ENCODE assay signal across 8 cellular contexts in the genomic region with DNA sequence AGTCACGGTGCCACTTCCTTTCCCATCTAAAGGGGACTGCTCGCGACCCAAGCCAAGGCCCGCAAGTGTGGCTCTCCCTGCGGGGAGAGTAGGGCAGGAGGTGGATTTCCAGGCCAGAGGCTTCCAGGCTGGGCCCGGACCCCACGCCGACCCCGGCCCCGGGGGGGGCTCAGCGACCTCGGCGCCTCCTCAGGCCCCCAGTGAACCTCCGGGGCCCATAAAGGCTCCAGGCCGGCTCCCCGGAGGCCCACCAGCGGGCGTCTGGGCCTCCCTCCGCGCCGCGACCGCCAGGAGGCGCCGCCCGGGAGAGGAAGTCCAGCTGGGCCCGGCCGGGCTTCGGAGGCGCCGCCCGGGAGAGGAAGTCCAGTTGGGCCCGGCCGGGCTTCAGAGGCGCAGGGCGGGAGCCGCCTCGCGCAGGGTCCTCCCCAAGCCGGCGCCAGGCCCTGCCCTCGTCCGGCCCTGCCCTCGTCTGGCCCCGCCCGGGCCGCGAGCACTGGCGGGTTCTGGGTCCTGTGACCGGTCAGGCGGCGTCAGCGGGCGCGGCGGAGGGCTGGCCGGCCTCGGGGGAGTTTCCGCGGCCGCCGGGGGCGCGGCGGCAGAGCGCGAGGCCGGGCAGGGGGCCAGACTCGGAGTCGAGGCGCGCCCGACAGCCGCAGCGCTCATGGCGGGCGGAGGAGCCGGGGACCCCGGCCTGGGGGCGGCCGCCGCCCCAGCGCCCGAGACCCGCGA. TPM values are rescaled to one million over a fixed set of nuclear protein-coding genes. Genes with fewer than 3 reads are reported as not detected.
A peak's percentile ranks its signal among the peaks of the same experiment; 100 is the strongest.
DNase-seq lines count a peak whose midpoint lies in the region; ATAC-seq and TF ChIP-seq lines count a peak whose summit lies in the region.

A gene (plus strand): TSS at position 623 of the 729 bp plus-strand sequence. CDS start 39 bp downstream, at position 662.

- intact Hi-C loops in activated CD4-positive, alpha-beta memory T cell treated with anti-CD3 and anti-CD28 coated beads for 36 hours (cut with micrococcal nuclease), result loop anchor here (10.0 kb wide), 1 partner anchor 241 kb away; no protein-coding TSS in a partner anchor

- TF ChIP-seq POLR2A in erythroblast (IDR thresholded peaks at IDR 0.05; ENCODE audit: low read length), result no peak
- peak; percentile 51 to 92 for TF ChIP-seq POLR2A in suprapubic skin (IDR thresholded peaks at IDR 0.05)

- peak; percentile 95 for ATAC-seq in GM23338

- H3K27ac ChIP-seq in GM23338 (ENCODE audit: low read depth), result peak within 1 kb of the TSS; percentile 10; the same call in 1 of the 2 replicates
- H3K27ac ChIP-seq in mesodermal cell (ENCODE audit: low read depth, low read length, severe bottlenecking), result peak within 1 kb of the TSS; percentile 77
- H3K27ac ChIP-seq in suprapubic skin, result peak within 1 kb of the TSS; percentile 98

- H3F3A ChIP-seq in GM23338 (replicated peaks; ENCODE audit: low read depth), result no peaks in the 10 kb centered on the region

- TF ChIP-seq CTCF in GM10248 (IDR thresholded peaks at IDR 0.05; ENCODE audit: control extremely low read depth, extremely low read depth, low read depth, missing control alignments) (peak; percentile 17), GM23338 (conservative IDR thresholded peaks at IDR 0.05; ENCODE audit: low read depth in 2 of 2) (peak; percentile 61 to 68), suprapubic skin (IDR thresholded peaks at IDR 0.05) (peak; percentile 36 to 82)

- TF ChIP-seq EP300 in suprapubic skin (IDR thresholded peaks at IDR 0.05), result no peak

- no peaks in the 10 kb centered on the region for H3K9me2 ChIP-seq in GM23338 (ENCODE audit: insufficient read depth)

- H3K27me3 ChIP-seq in GM23338 (ENCODE audit: insufficient read depth) (no peaks in the 10 kb centered on the region), suprapubic skin (no peaks in the 10 kb centered on the region)

- peak within 1 kb of the TSS; percentile 99 for H2AFZ ChIP-seq in GM23338

- H3K79me2 ChIP-seq in GM23338 (replicated peaks; ENCODE audit: insufficient read depth), result peaks cover 9% of the 10 kb centered on the region; the same call in 1 of the 2 replicates

- POLR2A ChIA-PET in GM10248 (lab: Yijun Ruan, JAX), result no interaction called here
- POLR2A ChIA-PET in activated CD4-positive, alpha-beta memory T cell treated with anti-CD3 and anti-CD28 coated beads for 36 hours (lab: Charles Lee), result no interaction called here

- peak; percentile 32 for DNase-seq in GM10248 (ENCODE audit: extremely low spot score)
- DNase-seq in GM23338 (ENCODE audit: low spot score), result peak; percentile 92
- peak; percentile 52 to 62 for DNase-seq in Kasumi-1 (lab: John Stamatoyannopoulos, UW)
- DNase-seq in activated CD4-positive, alpha-beta memory T cell treated with anti-CD3 and anti-CD28 coated beads for 36 hours, result peak; percentile 14
- DNase-seq in erythroblast (lab: John Stamatoyannopoulos, UW), result peak; percentile 75 to 76
- peak; percentile 93 to 95 for DNase-seq in suprapubic skin (ENCODE audit: low spot score in 2 of 2)
- DNase-seq in NCI-H2107 (lab: John Stamatoyannopoulos, UW), result no peak

- peak within 1 kb of the TSS; percentile 96 for H3K4me3 Mint-ChIP-seq in GM23338
- H3K4me3 Mint-ChIP-seq in activated CD4-positive, alpha-beta memory T cell treated with anti-CD3 and anti-CD28 coated beads for 36 hours, result peak within 1 kb of the TSS; percentile 57

- H3K9me3 Mint-ChIP-seq in GM23338, result no peaks in the 10 kb centered on the region; the same call in 2 of the 3 replicates
- no peaks in the 10 kb centered on the region for H3K9me3 Mint-ChIP-seq in activated CD4-positive, alpha-beta memory T cell treated with anti-CD3 and anti-CD28 coated beads for 36 hours

- peak within 1 kb of the TSS; percentile 70 for H3K4me3 ChIP-seq in GM23338
- peak within 1 kb of the TSS; percentile 71 for H3K4me3 ChIP-seq in mesodermal cell (ENCODE audit: extremely low read depth, insufficient read depth, low read length, poor library complexity, severe bottlenecking)
- peak within 1 kb of the TSS; percentile 76 for H3K4me3 ChIP-seq in suprapubic skin

- CTCF ChIA-PET in GM10248 (lab: Yijun Ruan, JAX), result no interaction called here
- CTCF ChIA-PET in activated CD4-positive, alpha-beta memory T cell treated with anti-CD3 and anti-CD28 coated beads for 36 hours (lab: Charles Lee), result interaction anchor here (1.1 to 1.4 kb wide), 2 partner anchors 9 to 242 kb away, joined by 3 read pairs; no protein-coding TSS in a partner anchor

- no peaks in the 10 kb centered on the region for H3K27me3 Mint-ChIP-seq in GM23338 (ENCODE audit: insufficient read depth, low read depth, poor library complexity)
- peaks cover 28% of the 10 kb centered on the region for H3K27me3 Mint-ChIP-seq in activated CD4-positive, alpha-beta memory T cell treated with anti-CD3 and anti-CD28 coated beads for 36 hours

- H4K20me1 ChIP-seq in GM23338 (replicated peaks; ENCODE audit: insufficient read depth), result no peaks in the 10 kb centered on the region

- H3K36me3 Mint-ChIP-seq in GM23338 (ENCODE audit: low read depth), result no peaks in the 10 kb centered on the region; the same call in 2 of the 3 replicates
- H3K36me3 Mint-ChIP-seq in activated CD4-positive, alpha-beta memory T cell treated with anti-CD3 and anti-CD28 coated beads for 36 hours, result peaks cover 3% of the 10 kb centered on the region

- peaks cover 12% of the 10 kb centered on the region; the same call in 2 of the 3 replicates for H3K4me1 Mint-ChIP-seq in GM23338
- peaks cover 7% of the 10 kb centered on the region for H3K4me1 Mint-ChIP-seq in activated CD4-positive, alpha-beta memory T cell treated with anti-CD3 and anti-CD28 coated beads for 36 hours (ENCODE audit: low read depth)

- H3K9me3 ChIP-seq in mesodermal cell (ENCODE audit: control insufficient read depth, low read length) (no peaks in the 10 kb centered on the region), suprapubic skin (no peaks in the 10 kb centered on the region)

- H3K36me3 ChIP-seq in GM23338 (ENCODE audit: insufficient read depth), result no peaks in the 10 kb centered on the region
- H3K36me3 ChIP-seq in mesodermal cell (ENCODE audit: control insufficient read depth, insufficient read depth, low read length), result no peaks in the 10 kb centered on the region
- H3K36me3 ChIP-seq in suprapubic skin, result no peaks in the 10 kb centered on the region

- H3K27ac Mint-ChIP-seq in GM23338, result no peak within 1 kb of the TSS
- H3K27ac Mint-ChIP-seq in activated CD4-positive, alpha-beta memory T cell treated with anti-CD3 and anti-CD28 coated beads for 36 hours, result no peak within 1 kb of the TSS

- H3K4me2 ChIP-seq in GM23338, result peak within 1 kb of the TSS; percentile 89

- H3K4me1 ChIP-seq in GM23338 (ENCODE audit: insufficient read depth) (peaks cover 25% of the 10 kb centered on the region), mesodermal cell (ENCODE audit: control insufficient read depth, insufficient read depth, low read length, poor library complexity, severe bottlenecking) (peaks cover 9% of the 10 kb centered on the region), suprapubic skin (peaks cover 40% of the 10 kb centered on the region)

- WGBS in mesodermal cell (ENCODE audit: insufficient coverage in 2 of 2), 2 experiments, result 0 to 3% methylated on average over 71 to 84 of the region's 86 CpGs
- WGBS in suprapubic skin, result 27% methylated on average over 4 of the region's 86 CpGs

TF ChIP-seq in GM23338, 12 proteins besides CTCF, POLR2A, EP300 and RAD21 (continues in another document):
- TF ChIP-seq POLR2AphosphoS5 (IDR thresholded peaks at IDR 0.05; ENCODE audit: low read depth) (peak; percentile 31), CREB1 (CRISPR knock-in tag; IDR thresholded peaks at IDR 0.05; ENCODE audit: low read depth) (0 out of 2 replicates have a peak, but pooled peaks have one; percentile 3), ZNF114 (CRISPR knock-in tag; IDR thresholded peaks at IDR 0.05) (peak; percentile 35; the same call in 1 of the 2 replicates)
- TF ChIP-seq, protein P1, sequence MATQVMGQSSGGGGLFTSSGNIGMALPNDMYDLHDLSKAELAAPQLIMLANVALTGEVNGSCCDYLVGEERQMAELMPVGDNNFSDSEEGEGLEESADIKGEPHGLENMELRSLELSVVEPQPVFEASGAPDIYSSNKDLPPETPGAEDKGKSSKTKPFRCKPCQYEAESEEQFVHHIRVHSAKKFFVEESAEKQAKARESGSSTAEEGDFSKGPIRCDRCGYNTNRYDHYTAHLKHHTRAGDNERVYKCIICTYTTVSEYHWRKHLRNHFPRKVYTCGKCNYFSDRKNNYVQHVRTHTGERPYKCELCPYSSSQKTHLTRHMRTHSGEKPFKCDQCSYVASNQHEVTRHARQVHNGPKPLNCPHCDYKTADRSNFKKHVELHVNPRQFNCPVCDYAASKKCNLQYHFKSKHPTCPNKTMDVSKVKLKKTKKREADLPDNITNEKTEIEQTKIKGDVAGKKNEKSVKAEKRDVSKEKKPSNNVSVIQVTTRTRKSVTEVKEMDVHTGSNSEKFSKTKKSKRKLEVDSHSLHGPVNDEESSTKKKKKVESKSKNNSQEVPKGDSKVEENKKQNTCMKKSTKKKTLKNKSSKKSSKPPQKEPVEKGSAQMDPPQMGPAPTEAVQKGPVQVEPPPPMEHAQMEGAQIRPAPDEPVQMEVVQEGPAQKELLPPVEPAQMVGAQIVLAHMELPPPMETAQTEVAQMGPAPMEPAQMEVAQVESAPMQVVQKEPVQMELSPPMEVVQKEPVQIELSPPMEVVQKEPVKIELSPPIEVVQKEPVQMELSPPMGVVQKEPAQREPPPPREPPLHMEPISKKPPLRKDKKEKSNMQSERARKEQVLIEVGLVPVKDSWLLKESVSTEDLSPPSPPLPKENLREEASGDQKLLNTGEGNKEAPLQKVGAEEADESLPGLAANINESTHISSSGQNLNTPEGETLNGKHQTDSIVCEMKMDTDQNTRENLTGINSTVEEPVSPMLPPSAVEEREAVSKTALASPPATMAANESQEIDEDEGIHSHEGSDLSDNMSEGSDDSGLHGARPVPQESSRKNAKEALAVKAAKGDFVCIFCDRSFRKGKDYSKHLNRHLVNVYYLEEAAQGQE (IDR thresholded peaks at IDR 0.05; ENCODE audit: unreplicated experiment), result no peak

RNA-seq across cellular contexts. Expression of the gene that starts here (rescaled TPM):
- total RNA-seq in GM23338 (2014; rRNA removed; shearing (Covaris generic)), result 4.8 and 10.4 TPM in 2 replicates
- 5.7 and 5.9 TPM in 2 replicates for polyA plus RNA-seq in GM23338 (2016; fragmentation: Nextera tagmentation; extraction: Ambion mirVana)
- total RNA-seq in activated CD4-positive, alpha-beta memory T cell treated with anti-CD3 and anti-CD28 coated beads for 36 hours, result under 1 TPM; 0.24 to 0.44 TPM
- 39.8 TPM for polyA plus RNA-seq in mesodermal cell (2013, experiment 1 of 2)
- polyA plus RNA-seq in mesodermal cell (2013, experiment 2 of 2), result 33.9 TPM
- total RNA-seq in suprapubic skin, result 10 to 100 TPM in 2 of 4 donors, 1 to 10 TPM in 2; 5.9 to 20.3 (median 13.4) TPM

Comparison
In these comparisons a context has a peak if more than half of its experiments do, and no peak if none do; other contexts are left out.
1. Peak in DNase-seq in activated CD4-positive, alpha-beta memory T cell treated with anti-CD3 and anti-CD28 coated beads for 36 hours; RNA of the gene not detected or under 1 TPM.
2. H3K27ac ChIP-seq: peak in every context shown above with its lines; median percentile 98 in suprapubic skin; 77 in mesodermal cell; 10 in GM23338.